9 cellular contexts compared by ENCODE assay signal in genomic region chr13:27830010-27830409, GRCh38. TPM values are rescaled to one million over a fixed set of nuclear protein-coding genes. Genes with fewer than 3 reads are reported as not detected.
DNase-seq lines count a peak whose midpoint lies in the region; ATAC-seq and TF ChIP-seq lines count a peak whose summit lies in the region.
"Had no signal": no experiment of that assay in that cellular context is flagged by ENCODE, and none has a peak within 500 bp of the region (broad histone marks: within the 10 kb centered on the region; RNA-seq: fewer than 3 reads in every experiment).

No MANE protein-coding gene starts in this region.

- H3K27ac Mint-ChIP-seq in CD8-positive, alpha-beta memory T cell, result no peak overlapping the region

- H3K27ac ChIP-seq in CD8-positive, alpha-beta memory T cell (ENCODE audit: low read depth, low read length), result no peak overlapping the region
- H3K27ac ChIP-seq in neural cell (ENCODE audit: low read length) (no peak overlapping the region), substantia nigra (ENCODE audit: low read depth, low read length, poor library complexity, severe bottlenecking) (no peak overlapping the region)

- H3K4me1 Mint-ChIP-seq in CD8-positive, alpha-beta memory T cell, result peaks cover 7 to 18% (median 16%) of the 10 kb centered on the region in 3 donors

- no peaks in the 10 kb centered on the region for H3K36me3 ChIP-seq in CD8-positive, alpha-beta memory T cell (ENCODE audit: insufficient read depth, low read length)
- no peaks in the 10 kb centered on the region for H3K36me3 ChIP-seq in neural cell (ENCODE audit: insufficient read depth, low read length)

- H3K9me3 Mint-ChIP-seq in CD8-positive, alpha-beta memory T cell, result peaks cover 0 to 1% (median 0%) of the 10 kb centered on the region in 5 donors

- ATAC-seq in GM21786 (IDR thresholded peaks at IDR 0.05; ENCODE audit: unreplicated experiment), result peak; percentile 69
- ATAC-seq in HG03378 (IDR thresholded peaks at IDR 0.05; ENCODE audit: unreplicated experiment), result no peak

- no peaks in the 10 kb centered on the region for H3K9me2 ChIP-seq in neural cell (ENCODE audit: insufficient read depth, low read length)

- H3K27me3 ChIP-seq in CD8-positive, alpha-beta memory T cell (ENCODE audit: insufficient read depth, low read length, poor library complexity, severe bottlenecking), result peaks cover 13% of the 10 kb centered on the region
- H3K27me3 ChIP-seq in neural cell (ENCODE audit: insufficient read depth, low read depth, low read length), result peaks cover 50% of the 10 kb centered on the region

- DNase-seq in CD8-positive, alpha-beta memory T cell, result peak; percentile 37 to 54 (median 50)
- DNase-seq in NCI-H69 (lab: John Stamatoyannopoulos, UW) (peak; percentile 47), erythroblast (lab: John Stamatoyannopoulos, UW) (peak; percentile 42 to 70), substantia nigra (lab: John Stamatoyannopoulos, UW) (peak in 27 of 49 donors; percentile 1 to 45 (median 11))
- peak; percentile 92 for DNase-seq in activated CD8-positive, alpha-beta memory T cell treated with anti-CD3 and anti-CD28 coated beads, Interleukin-2, amount 50 U/mL, for 48 hours

- POLR2A ChIA-PET in CD8-positive, alpha-beta memory T cell (lab: Charles Lee), result no interaction called here

- CTCF ChIA-PET in CD8-positive, alpha-beta memory T cell (lab: Charles Lee), result interaction anchor here (0.6 to 6.8 kb wide), 31 partner anchors 8 to 840 kb away, joined by 3 to 76 read pairs (median 4); partner anchors contain the start of gene CDX2

- H4K20me1 ChIP-seq in neural cell (ENCODE audit: insufficient read depth), result no peaks in the 10 kb centered on the region

- H3K36me3 Mint-ChIP-seq in CD8-positive, alpha-beta memory T cell, result no peaks in the 10 kb centered on the region

- H3K9ac ChIP-seq in neural cell (ENCODE audit: low read length), result no peak overlapping the region

- TF ChIP-seq POLR2A in erythroblast (IDR thresholded peaks at IDR 0.05; ENCODE audit: low read length), result no peak

- H3F3A ChIP-seq in neural cell (ENCODE audit: insufficient read depth, low read length, poor library complexity, severe bottlenecking), result no peaks in the 10 kb centered on the region

- TF ChIP-seq EP300 in neural cell (conservative IDR thresholded peaks at IDR 0.05; ENCODE audit: poor library complexity, severe bottlenecking), result no peak

- peak overlapping the region in 6 of 7 donors; percentile 9 to 57 (median 40) for H3K4me3 Mint-ChIP-seq in CD8-positive, alpha-beta memory T cell

- no peak overlapping the region for H3K4me3 ChIP-seq in CD8-positive, alpha-beta memory T cell (ENCODE audit: low read length)
- peak overlapping the region; percentile 52 for H3K4me3 ChIP-seq in neural cell (ENCODE audit: low read length)

- no peaks in the 10 kb centered on the region for H3K79me2 ChIP-seq in neural cell (replicated peaks; ENCODE audit: insufficient read depth, low read length)

- peak overlapping the region; percentile 22 for H3K4me2 ChIP-seq in neural cell (ENCODE audit: low read length)

- no peak overlapping the region for H2AFZ ChIP-seq in neural cell (ENCODE audit: low read depth, low read length)

- peak; percentile 81 for TF ChIP-seq CTCF in neural cell (IDR thresholded peaks at IDR 0.05; ENCODE audit: poor library complexity, severe bottlenecking)

- no peaks in the 10 kb centered on the region for H3K9me3 ChIP-seq in CD8-positive, alpha-beta memory T cell (ENCODE audit: low read length)
- H3K9me3 ChIP-seq in neural cell (ENCODE audit: low read length), result no peaks in the 10 kb centered on the region

- peaks cover 11% of the 10 kb centered on the region for H3K4me1 ChIP-seq in CD8-positive, alpha-beta memory T cell (ENCODE audit: insufficient read depth, low read length)

- TF ChIP-seq RAD21 in neural cell (conservative IDR thresholded peaks at IDR 0.05), result peak; percentile 63

- H3K27me3 Mint-ChIP-seq in CD8-positive, alpha-beta memory T cell, result peaks cover 35 to 76% of the 10 kb centered on the region in 2 donors

TF ChIP-seq in neural cell, 6 proteins besides CTCF, POLR2A, EP300 and RAD21:
- TF ChIP-seq POLR2AphosphoS5 (IDR thresholded peaks at IDR 0.05) (no peak), MXI1 (conservative IDR thresholded peaks at IDR 0.05; ENCODE audit: poor library complexity, severe bottlenecking) (no peak), SMC3 (conservative IDR thresholded peaks at IDR 0.05; ENCODE audit: poor library complexity) (peak; percentile 83), TAF1 (IDR thresholded peaks at IDR 0.05; ENCODE audit: low read depth) (no peak), EZH2 (IDR thresholded peaks at IDR 0.05; ENCODE audit: borderline replicate concordance, insufficient read depth, low read length, poor library complexity, severe bottlenecking) (no peak)
- TF ChIP-seq, protein P1, sequence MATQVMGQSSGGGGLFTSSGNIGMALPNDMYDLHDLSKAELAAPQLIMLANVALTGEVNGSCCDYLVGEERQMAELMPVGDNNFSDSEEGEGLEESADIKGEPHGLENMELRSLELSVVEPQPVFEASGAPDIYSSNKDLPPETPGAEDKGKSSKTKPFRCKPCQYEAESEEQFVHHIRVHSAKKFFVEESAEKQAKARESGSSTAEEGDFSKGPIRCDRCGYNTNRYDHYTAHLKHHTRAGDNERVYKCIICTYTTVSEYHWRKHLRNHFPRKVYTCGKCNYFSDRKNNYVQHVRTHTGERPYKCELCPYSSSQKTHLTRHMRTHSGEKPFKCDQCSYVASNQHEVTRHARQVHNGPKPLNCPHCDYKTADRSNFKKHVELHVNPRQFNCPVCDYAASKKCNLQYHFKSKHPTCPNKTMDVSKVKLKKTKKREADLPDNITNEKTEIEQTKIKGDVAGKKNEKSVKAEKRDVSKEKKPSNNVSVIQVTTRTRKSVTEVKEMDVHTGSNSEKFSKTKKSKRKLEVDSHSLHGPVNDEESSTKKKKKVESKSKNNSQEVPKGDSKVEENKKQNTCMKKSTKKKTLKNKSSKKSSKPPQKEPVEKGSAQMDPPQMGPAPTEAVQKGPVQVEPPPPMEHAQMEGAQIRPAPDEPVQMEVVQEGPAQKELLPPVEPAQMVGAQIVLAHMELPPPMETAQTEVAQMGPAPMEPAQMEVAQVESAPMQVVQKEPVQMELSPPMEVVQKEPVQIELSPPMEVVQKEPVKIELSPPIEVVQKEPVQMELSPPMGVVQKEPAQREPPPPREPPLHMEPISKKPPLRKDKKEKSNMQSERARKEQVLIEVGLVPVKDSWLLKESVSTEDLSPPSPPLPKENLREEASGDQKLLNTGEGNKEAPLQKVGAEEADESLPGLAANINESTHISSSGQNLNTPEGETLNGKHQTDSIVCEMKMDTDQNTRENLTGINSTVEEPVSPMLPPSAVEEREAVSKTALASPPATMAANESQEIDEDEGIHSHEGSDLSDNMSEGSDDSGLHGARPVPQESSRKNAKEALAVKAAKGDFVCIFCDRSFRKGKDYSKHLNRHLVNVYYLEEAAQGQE (IDR thresholded peaks at IDR 0.05; ENCODE audit: borderline replicate concordance), result no peak
TF ChIP-seq in neural cell: peak in this region for 1.

RNA-seq across cellular contexts. Expression of gene GSX1, which starts 37.7 kb away (rescaled TPM):
- not detected for total RNA-seq in CD8-positive, alpha-beta memory T cell
- not detected for polyA plus RNA-seq in CD8-positive, alpha-beta memory T cell
- polyA plus RNA-seq in neural cell, result not detected in 2 replicates
- not detected in 2 replicates for polyA minus RNA-seq in neural cell
- total RNA-seq: M059J had no signal

Comparison
In these comparisons a context has a peak if more than half of its experiments do, and no peak if none do; other contexts are left out.
1. DNase-seq: peak in every context shown above with its lines; median percentile 92 in activated CD8-positive, alpha-beta memory T cell treated with anti-CD3 and anti-CD28 coated beads, Interleukin-2, amount 50 U/mL, for 48 hours; 56 in erythroblast; 50 in CD8-positive, alpha-beta memory T cell; 47 in NCI-H69; 11 in substantia nigra.